Comparison of ENCODE assay signal across 8 cellular contexts in the genomic region with DNA sequence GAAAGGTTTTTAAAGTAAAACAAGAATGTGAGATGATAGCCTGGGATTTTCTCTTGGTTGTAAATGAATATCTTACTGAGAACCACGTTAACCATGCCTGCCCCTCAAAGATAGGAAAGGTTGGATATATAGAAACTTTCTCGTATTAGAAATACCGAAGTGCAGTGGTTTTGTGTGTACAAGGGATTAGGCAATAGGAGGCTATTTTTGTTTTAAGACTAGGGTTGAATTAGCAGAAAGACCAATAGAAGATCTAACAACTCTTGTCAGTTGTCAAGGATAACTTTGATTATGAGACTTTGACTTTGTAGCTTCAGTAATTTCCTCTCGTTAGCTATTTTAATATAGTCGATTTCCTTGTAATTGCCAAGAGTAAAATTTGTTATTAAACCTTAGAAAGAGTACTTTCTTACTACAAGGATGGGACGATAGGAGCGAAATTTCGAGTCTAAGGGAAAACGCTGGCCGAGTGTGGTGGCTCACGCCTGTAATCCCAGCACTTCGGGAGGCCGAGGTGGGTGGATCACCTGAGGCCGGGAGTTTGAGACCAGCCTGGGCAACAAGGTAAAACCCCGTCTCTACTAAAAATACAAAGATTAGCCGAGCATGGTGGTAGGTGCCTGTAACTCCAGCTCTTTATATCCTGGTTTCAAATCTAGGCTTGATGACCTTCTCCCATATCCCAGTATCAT. TPM values are rescaled to one million over a fixed set of nuclear protein-coding genes. Genes with fewer than 3 reads are reported as not detected.
DNase-seq lines count a peak whose midpoint lies in the region; ATAC-seq, FAIRE-seq and TF ChIP-seq lines count a peak whose summit lies in the region.

No MANE protein-coding gene starts in this region.

- no peak for ATAC-seq in activated CD8-positive, alpha-beta T cell treated with anti-CD3 and anti-CD28 coated beads, Interleukin-2, amount 10 ng/mL, durations not matched to agents 7 days and 5 days
- no peak for ATAC-seq in GM21526 (IDR thresholded peaks at IDR 0.05; ENCODE audit: low FRiP score, unreplicated experiment)
- no peak for ATAC-seq in activated CD4-positive, CD25-positive, alpha-beta regulatory T cell treated with anti-CD3 and anti-CD28 coated beads, Interleukin-2, amount 50 U/mL, for 24 hours

- peaks cover 27% of the 10 kb centered on the region for H3K36me3 Mint-ChIP-seq in activated CD8-positive, alpha-beta T cell treated with anti-CD3 and anti-CD28 coated beads, Interleukin-2, amount 10 ng/mL, durations not matched to agents 7 days and 5 days (ENCODE audit: low read depth)

- no peaks in the 10 kb centered on the region for H3K9me3 Mint-ChIP-seq in activated CD8-positive, alpha-beta T cell treated with anti-CD3 and anti-CD28 coated beads, Interleukin-2, amount 10 ng/mL, durations not matched to agents 7 days and 5 days (ENCODE audit: insufficient read depth)

- H3K27me3 Mint-ChIP-seq in activated CD8-positive, alpha-beta T cell treated with anti-CD3 and anti-CD28 coated beads, Interleukin-2, amount 10 ng/mL, durations not matched to agents 7 days and 5 days (ENCODE audit: low read depth): no peaks in the 10 kb centered on the region

- peak overlapping the region; percentile 67 to 71 for H3K9ac ChIP-seq in kidney (ENCODE audit: low read length in 2 of 2)

- POLR2A ChIA-PET in activated CD8-positive, alpha-beta T cell treated with anti-CD3 and anti-CD28 coated beads, Interleukin-2, amount 10 ng/mL, durations not matched to agents 7 days and 5 days (lab: Charles Lee): interaction anchor here (0.8 to 1.2 kb wide), 3 partner anchors 8 to 75 kb away, joined by 3 to 5 read pairs (median 4); no protein-coding TSS in a partner anchor

- H3K9me3 ChIP-seq in kidney (ENCODE audit: control insufficient read depth in 1 of 2, low read length in 2 of 2) (no peaks in the 10 kb centered on the region), tibial nerve (no peaks in the 10 kb centered on the region)

- H3K4me3 ChIP-seq in ACC112 (ENCODE audit: low read depth, low read length) (peak overlapping the region; percentile 84), H7 (ENCODE audit: insufficient read depth, low read depth, low read length) (peak overlapping the region; percentile 86), kidney (ENCODE audit: low read length in 2 of 2) (peak overlapping the region; percentile 90 to 97), tibial nerve (peak overlapping the region; percentile 61 to 89 (median 80))

- no peak for TF ChIP-seq POLR2A in tibial nerve (IDR thresholded peaks at IDR 0.05)

- H3K36me3 ChIP-seq in ACC112 (ENCODE audit: insufficient read depth, low read length) (0 out of 2 replicates have a peak, but pooled peaks cover 5% of the 10 kb centered on the region), H7 (replicated peaks; ENCODE audit: control insufficient read depth, insufficient read depth, low read length) (no peaks in the 10 kb centered on the region), kidney (ENCODE audit: control insufficient read depth in 1 of 2, insufficient read depth in 2 of 2, low read length in 2 of 2) (no peaks in the 10 kb centered on the region), tibial nerve (no peaks in the 10 kb centered on the region)

- intact Hi-C loops in kidney (cut with DNase I): no loop called here

- 72 to 73% methylated on average over 16 of the region's 16 CpGs for WGBS in tibial nerve, 2 donors

- CTCF ChIA-PET in activated CD8-positive, alpha-beta T cell treated with anti-CD3 and anti-CD28 coated beads, Interleukin-2, amount 10 ng/mL, durations not matched to agents 7 days and 5 days (lab: Charles Lee): interaction anchor here (0.8 to 1.5 kb wide), 3 partner anchors 9 to 176 kb away, joined by 3 to 4 read pairs (median 3); partner anchors contain the start of gene HMGCR

- H3K27ac ChIP-seq in ACC112 (ENCODE audit: low read depth, low read length) (peak overlapping the region; percentile 71), kidney (ENCODE audit: low read depth in 2 of 2, low read length in 2 of 2) (peak overlapping the region; percentile 85 to 93), tibial nerve (peak overlapping the region; percentile 78 to 96 (median 94))

- H2AFZ ChIP-seq in ACC112 (ENCODE audit: low read length, unreplicated experiment): peak overlapping the region; percentile 77

- no peak for DNase-seq in H7
- no peak for DNase-seq in activated CD8-positive, alpha-beta T cell treated with anti-CD3 and anti-CD28 coated beads, Interleukin-2, amount 10 ng/mL, durations not matched to agents 7 days and 5 days
- no peak for DNase-seq in kidney
- no peak for DNase-seq in tibial nerve (ENCODE audit: low spot score in 2 of 2)
- no peak for DNase-seq in NCI-H774 (lab: John Stamatoyannopoulos, UW)

- H3K79me2 ChIP-seq in ACC112 (ENCODE audit: control insufficient read depth, insufficient read depth, low read length, unreplicated experiment): peaks cover 93% of the 10 kb centered on the region

- peaks cover 27% of the 10 kb centered on the region for H3K4me1 ChIP-seq in ACC112 (ENCODE audit: control insufficient read depth, insufficient read depth, low read length, unreplicated experiment)
- H3K4me1 ChIP-seq in kidney (ENCODE audit: control insufficient read depth in 1 of 2, insufficient read depth in 1 of 2, low read depth in 1 of 2, low read length in 2 of 2): peaks cover 5 to 8% of the 10 kb centered on the region in 2 donors
- H3K4me1 ChIP-seq in tibial nerve: peaks cover 0 to 54% (median 26%) of the 10 kb centered on the region in 4 donors

- no peak for TF ChIP-seq EP300 in tibial nerve (IDR thresholded peaks at IDR 0.05)

- peaks cover 40% of the 10 kb centered on the region for H3K4me1 Mint-ChIP-seq in activated CD8-positive, alpha-beta T cell treated with anti-CD3 and anti-CD28 coated beads, Interleukin-2, amount 10 ng/mL, durations not matched to agents 7 days and 5 days (ENCODE audit: low read depth)

- H3K27me3 ChIP-seq in ACC112 (ENCODE audit: insufficient read depth, low read length) (no peaks in the 10 kb centered on the region), H7 (ENCODE audit: control insufficient read depth, insufficient read depth, low read length) (no peaks in the 10 kb centered on the region), tibial nerve (no peaks in the 10 kb centered on the region)

- peak overlapping the region; percentile 97 for H3K4me3 Mint-ChIP-seq in activated CD8-positive, alpha-beta T cell treated with anti-CD3 and anti-CD28 coated beads, Interleukin-2, amount 10 ng/mL, durations not matched to agents 7 days and 5 days

- peak overlapping the region; percentile 96 for H3K27ac Mint-ChIP-seq in activated CD8-positive, alpha-beta T cell treated with anti-CD3 and anti-CD28 coated beads, Interleukin-2, amount 10 ng/mL, durations not matched to agents 7 days and 5 days

- TF ChIP-seq CTCF in kidney (IDR thresholded peaks at IDR 0.05; ENCODE audit: borderline replicate concordance, extremely low read depth, insufficient read depth) (no peak), tibial nerve (IDR thresholded peaks at IDR 0.05) (no peak)

- no peak for FAIRE-seq in kidney (lab: Jason Lieb, UNC)

RNA-seq across cellular contexts. Expression of gene POLK, which starts 0.8 kb away (rescaled TPM):
- 8.6 and 12.5 TPM in 2 replicates for total RNA-seq in H7 (2014; rRNA removed; shearing (Covaris generic))
- 10 to 100 TPM; 29.8 to 30.7 TPM for total RNA-seq in activated CD8-positive, alpha-beta T cell treated with anti-CD3 and anti-CD28 coated beads, Interleukin-2, amount 10 ng/mL, durations not matched to agents 7 days and 5 days
- total RNA-seq in kidney (38.5 TPM), tibial nerve (10 to 100 TPM; 48.6 to 58.8 (median 56.2) TPM)
- 6.6 TPM for polyA plus RNA-seq in kidney (ENCODE audit: insufficient read depth, low read depth, low replicate concordance)

RNA-seq across cellular contexts. Expression of gene CERT1, which starts 1.1 kb away (rescaled TPM):
- 16.8 and 20.9 TPM in 2 replicates for total RNA-seq in H7 (2014; rRNA removed; shearing (Covaris generic))
- total RNA-seq in activated CD8-positive, alpha-beta T cell treated with anti-CD3 and anti-CD28 coated beads, Interleukin-2, amount 10 ng/mL, durations not matched to agents 7 days and 5 days: 10 to 100 TPM; 31.2 to 36.0 TPM
- 50.1 TPM for total RNA-seq in kidney
- 14.5 TPM for polyA plus RNA-seq in kidney (ENCODE audit: insufficient read depth, low read depth, low replicate concordance)
- 10 to 100 TPM; 36.1 to 42.3 (median 39.0) TPM for total RNA-seq in tibial nerve
